Comparison of ENCODE assay signal across 10 cellular contexts in the genomic region with DNA sequence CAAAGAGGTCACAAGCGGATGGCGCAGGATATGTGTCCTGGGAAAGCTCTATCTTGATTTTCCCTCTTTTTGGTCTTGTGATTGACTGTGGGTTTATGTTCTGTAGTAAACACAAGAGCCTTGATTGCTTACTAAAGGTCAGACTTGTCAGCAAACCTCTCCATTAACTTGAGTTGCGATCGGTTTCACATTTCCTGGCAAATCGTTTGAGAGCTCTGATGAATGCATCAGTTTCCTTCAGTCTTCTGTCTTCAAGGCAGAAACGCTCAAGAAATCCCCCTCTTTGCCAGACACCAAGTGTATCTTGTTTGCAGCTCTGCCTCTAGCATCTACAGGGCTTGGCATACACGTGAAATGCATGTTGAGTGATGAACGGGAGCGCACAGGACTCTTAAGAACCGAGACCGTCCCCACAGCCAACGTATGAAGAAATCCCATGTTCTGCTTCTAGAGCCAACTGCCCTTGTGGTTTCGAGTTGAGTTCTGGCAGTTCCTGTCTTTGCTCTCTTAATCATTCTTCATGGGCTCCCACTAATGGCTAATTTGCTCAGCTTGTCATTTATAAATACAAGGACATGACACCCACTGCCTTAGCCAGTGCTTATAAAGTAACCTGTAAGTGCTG.
A peak's percentile ranks its signal among the peaks of the same experiment; 100 is the strongest.
DNase-seq lines count a peak whose midpoint lies in the region; TF ChIP-seq lines count a peak whose summit lies in the region.
"Had no signal": no experiment of that assay in that cellular context is flagged by ENCODE, and none has a peak within 500 bp of the region (broad histone marks: within the 10 kb centered on the region; RNA-seq: fewer than 3 reads in every experiment).

No MANE protein-coding gene starts in this region.

- H3K27me3 Mint-ChIP-seq in activated CD4-positive, alpha-beta memory T cell treated with anti-CD3 and anti-CD28 coated beads for 36 hours = no peaks in the 10 kb centered on the region
- H3K27me3 Mint-ChIP-seq in activated CD4-positive, alpha-beta memory T cell treated with anti-CD3 and anti-CD28 coated beads, Interleukin-2, amount 10 ng/mL, durations not matched to agents 7 days and 5 days = no peaks in the 10 kb centered on the region
- H3K27me3 Mint-ChIP-seq: activated CD8-positive, alpha-beta memory T cell treated with anti-CD3 and anti-CD28 coated beads, Interleukin-2, amount 10 ng/mL, durations not matched to agents 7 days and 5 days; CD4-positive, CD25-positive, alpha-beta regulatory T cell had no signal

- H3K27me3 ChIP-seq in iPS-20b (ENCODE audit: insufficient read depth, low read length) = no peaks in the 10 kb centered on the region
- no peaks in the 10 kb centered on the region for H3K27me3 ChIP-seq in testis
- H3K27me3 ChIP-seq in WERI-Rb-1 (ENCODE audit: insufficient read depth, low read depth, severe bottlenecking) = no peaks in the 10 kb centered on the region

- H3K4me1 ChIP-seq in iPS-20b (ENCODE audit: insufficient read depth, low read length) = peaks cover 49% of the 10 kb centered on the region
- peaks cover 13% of the 10 kb centered on the region for H3K4me1 ChIP-seq in testis

- no peak overlapping the region for H3K9ac ChIP-seq in iPS-20b (ENCODE audit: low read depth, low read length)

- 63% methylated on average over 13 of the region's 13 CpGs for WGBS in testis, 2 donors

- no peak overlapping the region for H3K4me3 Mint-ChIP-seq in activated CD4-positive, alpha-beta memory T cell treated with anti-CD3 and anti-CD28 coated beads for 36 hours
- no peak overlapping the region for H3K4me3 Mint-ChIP-seq in activated CD4-positive, alpha-beta memory T cell treated with anti-CD3 and anti-CD28 coated beads, Interleukin-2, amount 10 ng/mL, durations not matched to agents 7 days and 5 days
- H3K4me3 Mint-ChIP-seq: activated CD8-positive, alpha-beta memory T cell treated with anti-CD3 and anti-CD28 coated beads, Interleukin-2, amount 10 ng/mL, durations not matched to agents 7 days and 5 days; CD4-positive, CD25-positive, alpha-beta regulatory T cell had no signal

- in situ Hi-C loops in SK-MEL-5 (cut with HindIII; ENCODE audit: low pct_unique_long_range_greater_than_20kb, low sequenced_read_pairs) = no loop called here

- H3K4me3 ChIP-seq in iPS-20b (ENCODE audit: low read length) (peak overlapping the region; percentile 30), testis (no peak overlapping the region), WERI-Rb-1 (ENCODE audit: low read depth, low read length) (no peak overlapping the region)

- intact Hi-C loops in activated CD4-positive, alpha-beta memory T cell treated with anti-CD3 and anti-CD28 coated beads for 36 hours (cut with micrococcal nuclease) = no loop called here
- intact Hi-C loops in testis (cut with DNase I; ENCODE audit: low total_unique reads) = no loop called here

- POLR2A ChIA-PET in activated CD4-positive, alpha-beta memory T cell treated with anti-CD3 and anti-CD28 coated beads for 36 hours (lab: Charles Lee) = no interaction called here
- POLR2A ChIA-PET in activated CD4-positive, alpha-beta memory T cell treated with anti-CD3 and anti-CD28 coated beads, Interleukin-2, amount 10 ng/mL, durations not matched to agents 7 days and 5 days (lab: Charles Lee) = interaction anchor here (1.4 kb wide), 1 partner anchor 198 kb away, joined by 3 read pairs; no protein-coding TSS in a partner anchor

- DNase-seq in activated CD4-positive, alpha-beta memory T cell treated with anti-CD3 and anti-CD28 coated beads for 36 hours = no peak
- no peak for DNase-seq in activated CD4-positive, alpha-beta memory T cell treated with anti-CD3 and anti-CD28 coated beads, Interleukin-2, amount 10 ng/mL, durations not matched to agents 7 days and 5 days
- peak; percentile 89 for DNase-seq in SK-MEL-5 (ENCODE audit: low read depth, low spot score)
- DNase-seq in testis = peak; percentile 27
- DNase-seq in NCI-H1694 (lab: John Stamatoyannopoulos, UW) = no peak
- no peak for DNase-seq in activated CD8-positive, alpha-beta memory T cell treated with anti-CD3 and anti-CD28 coated beads, Interleukin-2, amount 50 U/mL, for 4 hours
- DNase-seq in WERI-Rb-1 = no peak
- DNase-seq: activated CD8-positive, alpha-beta memory T cell treated with anti-CD3 and anti-CD28 coated beads, Interleukin-2, amount 10 ng/mL, durations not matched to agents 7 days and 5 days; CD4-positive, CD25-positive, alpha-beta regulatory T cell had no signal

- TF ChIP-seq POLR2A in testis (IDR thresholded peaks at IDR 0.05) = no peak

- peak overlapping the region; percentile 36 for H3K27ac ChIP-seq in iPS-20b (ENCODE audit: low read length)
- no peak overlapping the region for H3K27ac ChIP-seq in testis
- H3K27ac ChIP-seq in WERI-Rb-1 = no peak overlapping the region

- H3K9me3 ChIP-seq in iPS-20b (ENCODE audit: insufficient read depth, low read depth, low read length) (no peaks in the 10 kb centered on the region), testis (no peaks in the 10 kb centered on the region), WERI-Rb-1 (ENCODE audit: severe bottlenecking) (peaks cover 3% of the 10 kb centered on the region)

- peaks cover 41% of the 10 kb centered on the region for H3K4me1 Mint-ChIP-seq in activated CD4-positive, alpha-beta memory T cell treated with anti-CD3 and anti-CD28 coated beads for 36 hours (ENCODE audit: low read depth)
- peaks cover 14% of the 10 kb centered on the region for H3K4me1 Mint-ChIP-seq in activated CD4-positive, alpha-beta memory T cell treated with anti-CD3 and anti-CD28 coated beads, Interleukin-2, amount 10 ng/mL, durations not matched to agents 7 days and 5 days

- TF ChIP-seq CTCF in testis (IDR thresholded peaks at IDR 0.05) (no peak), WERI-Rb-1 (IDR thresholded peaks at IDR 0.05; ENCODE audit: low read depth, low read length) (no peak)

- no peaks in the 10 kb centered on the region for H3K36me3 Mint-ChIP-seq in activated CD4-positive, alpha-beta memory T cell treated with anti-CD3 and anti-CD28 coated beads for 36 hours
- no peaks in the 10 kb centered on the region for H3K36me3 Mint-ChIP-seq in activated CD4-positive, alpha-beta memory T cell treated with anti-CD3 and anti-CD28 coated beads, Interleukin-2, amount 10 ng/mL, durations not matched to agents 7 days and 5 days (ENCODE audit: low read depth)

- H3K36me3 ChIP-seq in iPS-20b (ENCODE audit: insufficient read depth, low read depth, low read length) (no peaks in the 10 kb centered on the region), testis (ENCODE audit: low read depth, missing control alignments) (no peaks in the 10 kb centered on the region), WERI-Rb-1 (no peaks in the 10 kb centered on the region)

- peak overlapping the region; percentile 25 for H3K27ac Mint-ChIP-seq in activated CD4-positive, alpha-beta memory T cell treated with anti-CD3 and anti-CD28 coated beads for 36 hours
- H3K27ac Mint-ChIP-seq in activated CD4-positive, alpha-beta memory T cell treated with anti-CD3 and anti-CD28 coated beads, Interleukin-2, amount 10 ng/mL, durations not matched to agents 7 days and 5 days = no peak overlapping the region

- H3K9me3 Mint-ChIP-seq in activated CD4-positive, alpha-beta memory T cell treated with anti-CD3 and anti-CD28 coated beads for 36 hours = peaks cover 10% of the 10 kb centered on the region
- no peaks in the 10 kb centered on the region for H3K9me3 Mint-ChIP-seq in activated CD4-positive, alpha-beta memory T cell treated with anti-CD3 and anti-CD28 coated beads, Interleukin-2, amount 10 ng/mL, durations not matched to agents 7 days and 5 days

- CTCF ChIA-PET in activated CD4-positive, alpha-beta memory T cell treated with anti-CD3 and anti-CD28 coated beads for 36 hours (lab: Charles Lee) = interaction anchor here (0.6 to 1.3 kb wide), 4 partner anchors 9 to 145 kb away, joined by 3 to 4 read pairs (median 4); no protein-coding TSS in a partner anchor
- CTCF ChIA-PET in activated CD4-positive, alpha-beta memory T cell treated with anti-CD3 and anti-CD28 coated beads, Interleukin-2, amount 10 ng/mL, durations not matched to agents 7 days and 5 days (lab: Charles Lee) = no interaction called here

Comparison
In these comparisons a context has a peak if more than half of its experiments do, and no peak if none do; other contexts are left out.
1. DNase-seq: peak in SK-MEL-5 (single experiment) and testis (single experiment); none in activated CD4-positive, alpha-beta memory T cell treated with anti-CD3 and anti-CD28 coated beads for 36 hours (single experiment), activated CD4-positive, alpha-beta memory T cell treated with anti-CD3 and anti-CD28 coated beads, Interleukin-2, amount 10 ng/mL, durations not matched to agents 7 days and 5 days (single experiment), NCI-H1694 (single experiment), activated CD8-positive, alpha-beta memory T cell treated with anti-CD3 and anti-CD28 coated beads, Interleukin-2, amount 50 U/mL, for 4 hours (single experiment) and WERI-Rb-1 (single experiment).